Comparison of ENCODE assay signal across 1 cellular context in the genomic region with DNA sequence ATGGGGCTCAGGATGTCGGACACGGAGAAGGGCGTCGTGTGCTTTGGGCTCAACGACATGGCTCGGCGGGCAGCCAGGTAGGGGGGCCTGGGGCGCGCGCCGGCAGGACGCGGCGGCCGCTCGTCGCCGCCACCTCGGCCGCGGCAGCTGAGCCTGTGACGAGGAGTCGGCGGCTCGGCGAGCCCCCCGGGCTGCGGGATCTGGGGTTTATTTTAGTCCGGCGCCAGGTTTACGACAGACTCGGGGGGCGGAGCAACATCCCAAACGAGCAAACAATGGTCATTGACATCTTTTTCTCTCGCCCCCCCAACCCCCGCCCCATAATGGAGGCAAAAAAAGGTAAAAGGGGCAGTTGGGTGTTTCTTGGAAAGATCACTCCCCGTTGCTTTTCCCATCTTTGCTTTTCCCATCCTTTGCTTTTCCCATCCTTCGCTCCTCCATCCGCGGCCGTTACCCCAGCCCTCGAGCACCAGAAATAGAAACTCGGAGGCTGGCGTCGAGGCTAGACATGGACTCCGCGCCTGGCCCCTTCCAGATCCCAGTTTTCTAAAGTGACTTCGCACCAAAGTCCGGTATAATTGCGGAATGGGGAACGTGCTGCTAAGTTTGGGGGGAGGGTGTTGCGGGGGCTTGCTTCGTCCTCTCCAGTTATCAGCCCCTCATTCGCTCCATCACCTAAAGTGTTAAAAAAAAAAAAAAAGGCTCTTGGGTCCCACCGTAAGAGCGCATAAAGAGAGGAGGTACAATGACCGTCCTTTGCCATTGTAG.
TF ChIP-seq lines count a peak whose summit lies in the region.

A gene (minus strand): TSS at position 186 of the 768 bp plus-strand sequence. CDS start 127 bp downstream, at position 59.

TF ChIP-seq in A549, 52 proteins besides CTCF, POLR2A, EP300 and RAD21 (continued from another document):
- TF ChIP-seq, protein P1, sequence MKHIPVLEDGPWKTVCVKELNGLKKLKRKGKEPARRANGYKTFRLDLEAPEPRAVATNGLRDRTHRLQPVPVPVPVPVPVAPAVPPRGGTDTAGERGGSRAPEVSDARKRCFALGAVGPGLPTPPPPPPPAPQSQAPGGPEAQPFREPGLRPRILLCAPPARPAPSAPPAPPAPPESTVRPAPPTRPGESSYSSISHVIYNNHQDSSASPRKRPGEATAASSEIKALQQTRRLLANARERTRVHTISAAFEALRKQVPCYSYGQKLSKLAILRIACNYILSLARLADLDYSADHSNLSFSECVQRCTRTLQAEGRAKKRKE (CRISPR knock-in tag; IDR thresholded peaks at IDR 0.05; ENCODE audit: low read depth), result no peak
TF ChIP-seq in A549: peak in this region for 0.
